1 cellular context compared by ENCODE assay signal in the genomic region with DNA sequence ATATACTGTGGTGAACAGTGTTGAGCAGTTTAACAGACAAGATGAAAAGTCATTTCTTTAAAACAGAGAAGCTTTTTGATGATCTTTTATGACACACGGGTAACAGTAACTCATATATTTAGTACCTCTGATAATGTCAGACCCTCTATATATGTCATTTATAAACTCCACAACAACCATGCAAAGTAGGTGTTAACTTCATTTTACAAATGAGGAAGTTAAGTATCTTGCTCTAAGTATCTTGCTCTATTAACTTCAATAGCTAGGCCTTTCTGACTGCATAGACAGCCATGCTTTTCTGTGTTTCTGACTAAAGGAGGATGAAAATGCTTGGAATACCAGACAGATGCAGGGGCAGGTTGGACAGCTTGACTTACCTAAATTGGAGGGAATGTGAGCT.
TF ChIP-seq lines count a peak whose summit lies in the region.

No MANE protein-coding gene starts in this region.

TF ChIP-seq in SK-N-SH treated with all-trans-retinoic acid at 6 μM for 48 hours, 23 proteins besides CTCF, POLR2A, EP300 and RAD21 (continued from another document):
- TF ChIP-seq, protein P1, sequence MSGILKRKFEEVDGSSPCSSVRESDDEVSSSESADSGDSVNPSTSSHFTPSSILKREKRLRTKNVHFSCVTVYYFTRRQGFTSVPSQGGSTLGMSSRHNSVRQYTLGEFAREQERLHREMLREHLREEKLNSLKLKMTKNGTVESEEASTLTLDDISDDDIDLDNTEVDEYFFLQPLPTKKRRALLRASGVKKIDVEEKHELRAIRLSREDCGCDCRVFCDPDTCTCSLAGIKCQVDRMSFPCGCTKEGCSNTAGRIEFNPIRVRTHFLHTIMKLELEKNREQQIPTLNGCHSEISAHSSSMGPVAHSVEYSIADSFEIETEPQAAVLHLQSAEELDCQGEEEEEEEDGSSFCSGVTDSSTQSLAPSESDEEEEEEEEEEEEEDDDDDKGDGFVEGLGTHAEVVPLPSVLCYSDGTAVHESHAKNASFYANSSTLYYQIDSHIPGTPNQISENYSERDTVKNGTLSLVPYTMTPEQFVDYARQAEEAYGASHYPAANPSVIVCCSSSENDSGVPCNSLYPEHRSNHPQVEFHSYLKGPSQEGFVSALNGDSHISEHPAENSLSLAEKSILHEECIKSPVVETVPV (CRISPR knock-in tag; IDR thresholded peaks at IDR 0.05) = no peak
- no peak for TF ChIP-seq ZC3H10 (CRISPR knock-in tag; IDR thresholded peaks at IDR 0.05)
- no peak for TF ChIP-seq BACH2 (CRISPR knock-in tag; IDR thresholded peaks at IDR 0.05; ENCODE audit: borderline replicate concordance)
- TF ChIP-seq PPARA (CRISPR knock-in tag; IDR thresholded peaks at IDR 0.05; ENCODE audit: borderline replicate concordance) = no peak
TF ChIP-seq in SK-N-SH treated with all-trans-retinoic acid at 6 μM for 48 hours: peak in this region for 0.
